8 cellular contexts compared by ENCODE assay signal in the genomic region with DNA sequence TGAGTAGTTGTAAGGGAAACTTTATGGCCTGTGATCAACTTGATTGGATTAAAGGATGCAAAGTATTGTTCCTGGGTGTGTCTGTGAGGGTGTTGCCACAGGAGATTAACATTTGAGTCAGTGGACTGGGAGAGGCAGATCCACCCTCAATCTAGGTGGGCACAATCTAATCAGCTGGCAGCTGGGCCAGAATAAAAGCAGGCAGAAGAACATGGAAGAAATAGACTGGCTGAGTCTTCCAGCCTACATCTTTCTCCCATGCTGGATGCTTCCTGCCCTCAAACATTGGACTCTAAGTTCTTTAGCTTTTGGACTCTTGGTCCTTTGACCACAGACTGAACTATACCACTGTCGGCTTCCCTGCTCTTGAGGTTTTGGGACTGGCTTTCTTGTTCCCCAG.
DNase-seq lines count a peak whose midpoint lies in the region; ATAC-seq and TF ChIP-seq lines count a peak whose summit lies in the region.
"Not testable (repeated sequence)": the region's sequence is repeated elsewhere in the genome, so short reads cannot be mapped to it uniquely, and the experiment has no call there.

No MANE protein-coding gene starts in this region.

- DNase-seq in DND-41 (peak; percentile 20), NCI-H82 (lab: John Stamatoyannopoulos, UW) (peak; percentile 78)
- not testable (repeated sequence) for DNase-seq in activated CD8-positive, alpha-beta T cell treated with anti-CD3 and anti-CD28 coated beads, Interleukin-2, amount 10 ng/mL, durations not matched to agents 7 days and 5 days; left colon; spleen

- peaks cover 22% of the 10 kb centered on the region for H3K4me1 Mint-ChIP-seq in T-helper 1 cell treated with Interleukin-12 subunit alpha and Interleukin-12 subunit beta and Interleukin-4 antibody, amounts not matched to agents 30 μg/mL and 1 μg/mL, for 36 hours (ENCODE audit: low read depth)
- peaks cover 25% of the 10 kb centered on the region for H3K4me1 Mint-ChIP-seq in activated CD8-positive, alpha-beta T cell treated with anti-CD3 and anti-CD28 coated beads, Interleukin-2, amount 10 ng/mL, durations not matched to agents 7 days and 5 days (ENCODE audit: low read depth)
- peaks cover 52% of the 10 kb centered on the region for H3K4me1 Mint-ChIP-seq in activated naive CD8-positive, alpha-beta T cell (ENCODE audit: low read depth)

- H3K79me2 ChIP-seq in DND-41 (ENCODE audit: insufficient read depth, low read length) = not testable (repeated sequence)

- WGBS in spleen, 5 donors = 55 to 69% (median 65%) methylated on average over 1 of the region's 1 CpG

- H3K9me3 ChIP-seq in BLaER1 = peaks cover 47% of the 10 kb centered on the region
- peaks cover 43% of the 10 kb centered on the region for H3K9me3 ChIP-seq in DND-41 (ENCODE audit: insufficient read depth, low read length, severe bottlenecking)
- not testable (repeated sequence) for H3K9me3 ChIP-seq in spleen

- H3K9me3 Mint-ChIP-seq in T-helper 1 cell treated with Interleukin-12 subunit alpha and Interleukin-12 subunit beta and Interleukin-4 antibody, amounts not matched to agents 30 μg/mL and 1 μg/mL, for 36 hours = peaks cover 36% of the 10 kb centered on the region
- peaks cover 35% of the 10 kb centered on the region for H3K9me3 Mint-ChIP-seq in activated CD8-positive, alpha-beta T cell treated with anti-CD3 and anti-CD28 coated beads, Interleukin-2, amount 10 ng/mL, durations not matched to agents 7 days and 5 days (ENCODE audit: insufficient read depth)
- peaks cover 13% of the 10 kb centered on the region for H3K9me3 Mint-ChIP-seq in activated naive CD8-positive, alpha-beta T cell (ENCODE audit: low read depth)

- H3K4me1 ChIP-seq in BLaER1 = peaks cover 79% of the 10 kb centered on the region
- H3K4me1 ChIP-seq in DND-41 (ENCODE audit: insufficient read depth, low read length) = peaks cover 60% of the 10 kb centered on the region
- peaks cover 0 to 31% (median 7%) of the 10 kb centered on the region in 6 donors for H3K4me1 ChIP-seq in spleen

- H3K4me3 ChIP-seq in BLaER1, spleen: not testable (repeated sequence)
- peak overlapping the region in 1 of 2 experiments; percentile 30; a peak in 1 of 4 replicates for H3K4me3 ChIP-seq in DND-41 (ENCODE audit: low read depth in 1 of 2, low read length in 2 of 2)

- H4K20me1 ChIP-seq in BLaER1; DND-41 (ENCODE audit: insufficient read depth, low read length): not testable (repeated sequence)

- H3K36me3 ChIP-seq in BLaER1 = peaks cover 56% of the 10 kb centered on the region
- H3K36me3 ChIP-seq in DND-41 (ENCODE audit: insufficient read depth, low read length); spleen: not testable (repeated sequence)

- not testable (repeated sequence) for ATAC-seq in DND-41 (ENCODE audit: insufficient read depth, low read depth); activated CD8-positive, alpha-beta T cell treated with anti-CD3 and anti-CD28 coated beads, Interleukin-2, amount 10 ng/mL, durations not matched to agents 7 days and 5 days
- ATAC-seq in left colon = peak; percentile 50

- not testable (repeated sequence) for TF ChIP-seq POLR2A in spleen (IDR thresholded peaks at IDR 0.05)

- not testable (repeated sequence) for TF ChIP-seq CTCF in DND-41 (IDR thresholded peaks at IDR 0.05; ENCODE audit: borderline replicate concordance, extremely low read depth, low read length, poor library complexity, severe bottlenecking); spleen (IDR thresholded peaks at IDR 0.05 in 8 of 11, conservative IDR thresholded peaks at IDR 0.05 in 3 of 11)

- peak overlapping the region; percentile 85 for H3K4me2 ChIP-seq in BLaER1
- not testable (repeated sequence) for H3K4me2 ChIP-seq in DND-41 (ENCODE audit: insufficient read depth, low read length)

- H2AFZ ChIP-seq in DND-41 (ENCODE audit: low read depth, low read length) = peak overlapping the region; percentile 9; the same call in 1 of the 2 replicates

- not testable (repeated sequence) for H3K4me3 Mint-ChIP-seq in T-helper 1 cell treated with Interleukin-12 subunit alpha and Interleukin-12 subunit beta and Interleukin-4 antibody, amounts not matched to agents 30 μg/mL and 1 μg/mL, for 36 hours; activated CD8-positive, alpha-beta T cell treated with anti-CD3 and anti-CD28 coated beads, Interleukin-2, amount 10 ng/mL, durations not matched to agents 7 days and 5 days
- H3K4me3 Mint-ChIP-seq in activated naive CD8-positive, alpha-beta T cell = peak overlapping the region; percentile 32

- H3K27me3 ChIP-seq in BLaER1; DND-41 (ENCODE audit: insufficient read depth, low read length, poor library complexity); spleen (replicated peaks in 1 of 7): not testable (repeated sequence)

- H3K9ac ChIP-seq in BLaER1 = peak overlapping the region; percentile 86
- H3K9ac ChIP-seq in DND-41 (ENCODE audit: low read depth, low read length) = peak overlapping the region; percentile 64

- H3K36me3 Mint-ChIP-seq in T-helper 1 cell treated with Interleukin-12 subunit alpha and Interleukin-12 subunit beta and Interleukin-4 antibody, amounts not matched to agents 30 μg/mL and 1 μg/mL, for 36 hours (ENCODE audit: low read depth) = peaks cover 16% of the 10 kb centered on the region
- peaks cover 31% of the 10 kb centered on the region for H3K36me3 Mint-ChIP-seq in activated CD8-positive, alpha-beta T cell treated with anti-CD3 and anti-CD28 coated beads, Interleukin-2, amount 10 ng/mL, durations not matched to agents 7 days and 5 days (ENCODE audit: low read depth)
- H3K36me3 Mint-ChIP-seq in activated naive CD8-positive, alpha-beta T cell = peaks cover 14% of the 10 kb centered on the region

- POLR2A ChIA-PET in activated CD8-positive, alpha-beta T cell treated with anti-CD3 and anti-CD28 coated beads, Interleukin-2, amount 10 ng/mL, durations not matched to agents 7 days and 5 days (lab: Charles Lee) = not testable (repeated sequence)

- CTCF ChIA-PET in activated CD8-positive, alpha-beta T cell treated with anti-CD3 and anti-CD28 coated beads, Interleukin-2, amount 10 ng/mL, durations not matched to agents 7 days and 5 days (lab: Charles Lee) = interaction anchor here (1.6 to 2.7 kb wide), 2 partner anchors 14 to 32 kb away, joined by 5 to 11 read pairs; no protein-coding TSS in a partner anchor

- H3K27me3 Mint-ChIP-seq in T-helper 1 cell treated with Interleukin-12 subunit alpha and Interleukin-12 subunit beta and Interleukin-4 antibody, amounts not matched to agents 30 μg/mL and 1 μg/mL, for 36 hours (ENCODE audit: low read depth); activated CD8-positive, alpha-beta T cell treated with anti-CD3 and anti-CD28 coated beads, Interleukin-2, amount 10 ng/mL, durations not matched to agents 7 days and 5 days (ENCODE audit: low read depth); activated naive CD8-positive, alpha-beta T cell: not testable (repeated sequence)

- intact Hi-C loops in left colon (cut with DNase I, micrococcal nuclease); spleen (cut with DNase I; ENCODE audit: low total_unique reads): not testable (repeated sequence)

- H3K27ac Mint-ChIP-seq in T-helper 1 cell treated with Interleukin-12 subunit alpha and Interleukin-12 subunit beta and Interleukin-4 antibody, amounts not matched to agents 30 μg/mL and 1 μg/mL, for 36 hours = peak overlapping the region; percentile 83
- H3K27ac Mint-ChIP-seq in activated CD8-positive, alpha-beta T cell treated with anti-CD3 and anti-CD28 coated beads, Interleukin-2, amount 10 ng/mL, durations not matched to agents 7 days and 5 days = peak overlapping the region; percentile 73
- H3K27ac Mint-ChIP-seq in activated naive CD8-positive, alpha-beta T cell = peak overlapping the region; percentile 91

- H3K27ac ChIP-seq in BLaER1 (peak overlapping the region; percentile 99), DND-41 (ENCODE audit: low read length) (peak overlapping the region; percentile 100), spleen (peak overlapping the region in 6 of 8 donors; percentile 59 to 83 (median 78))
